23 cellular contexts compared by ENCODE assay signal in the genomic region with DNA sequence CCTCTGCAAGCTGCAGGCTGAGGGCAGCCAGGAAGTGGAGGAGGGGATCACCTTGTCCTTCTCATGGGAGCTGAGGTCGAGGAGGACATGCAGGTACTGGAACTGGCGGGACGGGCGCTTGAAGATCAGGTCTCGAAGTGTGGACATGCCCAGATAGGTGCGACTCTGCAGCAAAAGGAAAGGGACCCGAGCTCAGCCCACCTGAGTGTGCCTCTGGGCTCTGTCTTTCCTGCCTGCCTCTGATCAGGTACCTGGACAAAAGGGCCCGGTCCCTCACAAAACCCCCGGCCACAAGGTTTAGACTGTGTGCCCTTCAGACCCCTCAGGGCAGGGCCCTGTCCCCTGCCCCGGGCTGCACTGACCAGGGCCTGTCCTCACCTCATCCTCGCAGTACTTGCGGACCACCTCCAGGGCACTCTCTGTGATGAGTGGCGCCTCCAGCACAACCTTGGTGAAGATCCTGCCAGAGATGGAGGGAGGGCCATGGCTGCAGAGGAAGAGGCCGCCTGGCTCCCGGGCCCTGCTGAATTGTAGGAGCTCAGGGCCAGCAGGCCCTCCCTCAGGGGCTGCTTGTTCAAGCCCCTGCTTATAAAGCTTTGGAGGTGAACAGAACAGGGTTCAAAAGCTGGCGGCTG. TPM values are rescaled to one million over a fixed set of nuclear protein-coding genes. Genes with fewer than 3 reads are reported as not detected.
DNase-seq lines count a peak whose midpoint lies in the region; ATAC-seq, FAIRE-seq and TF ChIP-seq lines count a peak whose summit lies in the region.
"Had no signal": no experiment of that assay in that cellular context is flagged by ENCODE, and none has a peak within 500 bp of the region (broad histone marks: within the 10 kb centered on the region; RNA-seq: fewer than 3 reads in every experiment).

No MANE protein-coding gene starts in this region.

- CTCF ChIA-PET in HepG2 (lab: Yijun Ruan, JAX; ENCODE audit: low intra/inter-chr PET ratio, low total read pairs): no interaction called here

- FAIRE-seq in HepG2 (lab: Jason Lieb, UNC): no peak
- FAIRE-seq: A204.1, GM12892, GM18507 had no signal

- H2AFZ ChIP-seq in HepG2 (ENCODE audit: low read length): no peak overlapping the region

- no peak overlapping the region for H3K4me3 Mint-ChIP-seq in stimulated activated effector memory CD8-positive, alpha-beta T cell treated with anti-CD3 and anti-CD28 coated beads, Interleukin-12 subunit alpha, Interleukin-12 subunit beta, amount 100 ng/mL, for 72 hours
- H3K4me3 Mint-ChIP-seq: CD4-positive, alpha-beta memory T cell had no signal

- no peaks in the 10 kb centered on the region for H3K9me3 ChIP-seq in HepG2 (ENCODE audit: low read length)
- H3K9me3 ChIP-seq in right lobe of liver: no peaks in the 10 kb centered on the region
- no peaks in the 10 kb centered on the region for H3K9me3 ChIP-seq in WERI-Rb-1 (ENCODE audit: severe bottlenecking)

- in situ Hi-C loops in HepG2 (cut with HindIII; ENCODE audit: extremely low pct_ligation_motif_present, low pct_unique_long_range_greater_than_20kb): no loop called here

- TF ChIP-seq POLR2A in HepG2 (IDR thresholded peaks at IDR 0.05; ENCODE audit: insufficient read depth in 1 of 2, low read depth in 2 of 2, low read length in 2 of 2): no peak
- TF ChIP-seq POLR2A in right lobe of liver (IDR thresholded peaks at IDR 0.05): no peak

- H3K4me1 ChIP-seq in HepG2 (ENCODE audit: insufficient read depth, low read length) (no peaks in the 10 kb centered on the region), right lobe of liver (no peaks in the 10 kb centered on the region)

- H3K79me2 ChIP-seq in HepG2 (ENCODE audit: insufficient read depth, low read length): no peaks in the 10 kb centered on the region

- TF ChIP-seq RAD21 in HepG2 (CRISPR knock-in tag; IDR thresholded peaks at IDR 0.05): no peak

- POLR2A ChIA-PET in HepG2 (lab: Yijun Ruan, JAX): no interaction called here

- H3K27me3 ChIP-seq in HepG2 (ENCODE audit: control insufficient read depth in 1 of 2, insufficient read depth in 2 of 2, low read length in 2 of 2): no peaks in the 10 kb centered on the region
- no peaks in the 10 kb centered on the region for H3K27me3 ChIP-seq in right lobe of liver
- no peaks in the 10 kb centered on the region for H3K27me3 ChIP-seq in WERI-Rb-1 (ENCODE audit: insufficient read depth, low read depth, severe bottlenecking)

- no peak overlapping the region for H3K9ac ChIP-seq in HepG2 (ENCODE audit: insufficient read depth, low read depth, low read length)

- BruUV-seq in HepG2 (replicated peaks; lab: Mats Ljungman, UMichigan): no TSS peak

- H3K4me2 ChIP-seq in HepG2 (ENCODE audit: low read depth, low read length): no peak overlapping the region

- 90% methylated on average over 7 of the region's 16 CpGs for WGBS in HepG2 (ENCODE audit: low lambda C conversion rate)
- WGBS in right lobe of liver (ENCODE audit: insufficient coverage, low coverage, low lambda C conversion rate, missing lambda C conversion rate): 73% methylated on average over 2 of the region's 16 CpGs

- no peaks in the 10 kb centered on the region for H3K4me1 Mint-ChIP-seq in stimulated activated effector memory CD8-positive, alpha-beta T cell treated with anti-CD3 and anti-CD28 coated beads, Interleukin-12 subunit alpha, Interleukin-12 subunit beta, amount 100 ng/mL, for 72 hours

- TF ChIP-seq EP300 in HepG2 (IDR thresholded peaks at IDR 0.05; ENCODE audit: low read depth in 2 of 2, low read length in 2 of 2) (no peak), HepG2 (CRISPR knock-in tag; IDR thresholded peaks at IDR 0.05; ENCODE audit: borderline replicate concordance) (no peak)

- intact Hi-C loops in HepG2 (cut with micrococcal nuclease; ENCODE audit: unreplicated experiment) (no loop called here), right lobe of liver (cut with DNase I) (loop anchor here in 1 of 2 donors (10.0 kb wide), 1 partner anchor 187 kb away; no protein-coding TSS in a partner anchor)

- peaks cover 42 to 81% of the 10 kb centered on the region in 2 experiments for H3K36me3 ChIP-seq in HepG2 (replicated peaks in 1 of 2; ENCODE audit: control insufficient read depth in 1 of 2, insufficient read depth in 2 of 2, low read length in 2 of 2)
- peaks cover 0 to 88% (median 55%) of the 10 kb centered on the region in 4 donors for H3K36me3 ChIP-seq in right lobe of liver
- peaks cover 81% of the 10 kb centered on the region for H3K36me3 ChIP-seq in WERI-Rb-1

- TF ChIP-seq CTCF in HepG2 (CRISPR knock-in tag; IDR thresholded peaks at IDR 0.05): no peak
- no peak for TF ChIP-seq CTCF in right lobe of liver (IDR thresholded peaks at IDR 0.05)
- no peak for TF ChIP-seq CTCF in VCaP (conservative IDR thresholded peaks at IDR 0.05)
- TF ChIP-seq CTCF in WERI-Rb-1 (IDR thresholded peaks at IDR 0.05; ENCODE audit: low read depth, low read length): no peak

- peak overlapping the region; percentile 81 for H3K27ac Mint-ChIP-seq in stimulated activated effector memory CD8-positive, alpha-beta T cell treated with anti-CD3 and anti-CD28 coated beads, Interleukin-12 subunit alpha, Interleukin-12 subunit beta, amount 100 ng/mL, for 72 hours

- H3K4me3 ChIP-seq in HepG2 (replicated peaks in 1 of 3; ENCODE audit: insufficient read depth in 1 of 3, low read depth in 2 of 3, low read length in 3 of 3) (no peak overlapping the region), right lobe of liver (no peak overlapping the region), WERI-Rb-1 (ENCODE audit: low read depth, low read length) (no peak overlapping the region)

- H3K36me3 Mint-ChIP-seq in stimulated activated effector memory CD8-positive, alpha-beta T cell treated with anti-CD3 and anti-CD28 coated beads, Interleukin-12 subunit alpha, Interleukin-12 subunit beta, amount 100 ng/mL, for 72 hours: peaks cover 91% of the 10 kb centered on the region

- H3K27ac ChIP-seq in HepG2 (ENCODE audit: extremely low read length, insufficient read depth, low read length) (no peak overlapping the region), right lobe of liver (no peak overlapping the region), VCaP (peak overlapping the region; percentile 63; the same call in 1 of the 2 replicates), WERI-Rb-1 (no peak overlapping the region; the same call in 1 of the 2 replicates)

- no peaks in the 10 kb centered on the region for H3K9me3 Mint-ChIP-seq in stimulated activated effector memory CD8-positive, alpha-beta T cell treated with anti-CD3 and anti-CD28 coated beads, Interleukin-12 subunit alpha, Interleukin-12 subunit beta, amount 100 ng/mL, for 72 hours
- H3K9me3 Mint-ChIP-seq: CD4-positive, alpha-beta memory T cell had no signal

- no peaks in the 10 kb centered on the region for H4K20me1 ChIP-seq in HepG2 (ENCODE audit: insufficient read depth, low read length)

- DNase-seq in HepG2 (ENCODE audit: low spot score) (no peak), right lobe of liver (no peak), islet precursor cell (peak; percentile 49), WERI-Rb-1 (no peak), epidermal melanocyte (ENCODE audit: insufficient read length, low spot score) (no peak), NCI-H146 (lab: John Stamatoyannopoulos, UW) (no peak)
- no peak for DNase-seq in stimulated activated effector memory CD8-positive, alpha-beta T cell treated with anti-CD3 and anti-CD28 coated beads, Interleukin-12 subunit alpha, Interleukin-12 subunit beta, amount 100 ng/mL, for 72 hours (ENCODE audit: low spot score in 2 of 2)
- DNase-seq: CD4-positive, alpha-beta memory T cell; DMS53; NCI-H1092 treated with DMSO at 0.1 percent for 48 hours; NCI-H1694; NCI-H2227 treated with DMSO at 0.1 percent for 48 hours; NCI-H510A treated with DMSO at 0.1 percent for 48 hours; NCI-H82; PC-3; RPMI8226; SIG-M5 had no signal

- peak; percentile 38 for ATAC-seq in HepG2
- no peak for ATAC-seq in right lobe of liver
- ATAC-seq in stimulated activated effector memory CD8-positive, alpha-beta T cell treated with anti-CD3 and anti-CD28 coated beads, Interleukin-12 subunit alpha, Interleukin-12 subunit beta, amount 100 ng/mL, for 72 hours: no peak
- ATAC-seq: PC-3 had no signal

RNA-seq across cellular contexts. Expression of a gene that starts 12.5 kb away (rescaled TPM):
- total RNA-seq in HepG2 (2016; rRNA removed; fragmentation: Illumina TruSeq; extraction: Trizol): 0.07 TPM in 1 of 2 replicates, not detected in the other
- total RNA-seq in HepG2 (2016; cell fraction: cytosol; rRNA removed; fragmentation: Illumina TruSeq; extraction: Trizol; ENCODE audit: low read depth): not detected in 2 replicates
- 0.11 TPM in 1 of 2 replicates, not detected in the other for total RNA-seq in HepG2 (2016; cell fraction: insoluble cytoplasmic fraction; rRNA removed; fragmentation: Illumina TruSeq; extraction: Trizol)
- total RNA-seq in HepG2 (2016; cell fraction: membrane; rRNA removed; fragmentation: Illumina TruSeq; extraction: Trizol): not detected in 2 replicates
- 0.31 TPM in 1 of 2 replicates, not detected in the other for total RNA-seq in HepG2 (2016; cell fraction: nucleus; rRNA removed; fragmentation: Illumina TruSeq; extraction: Trizol)
- polyA plus RNA-seq in HepG2 (2011; rRNA removed): 0.03 TPM in 1 of 2 replicates, not detected in the other
- not detected in 2 replicates for polyA plus RNA-seq in HepG2 (2011; cell fraction: cytosol; rRNA removed)
- polyA plus RNA-seq in HepG2 (2011; cell fraction: nucleus; rRNA removed): 0.45 and 0.59 TPM in 2 replicates
- not detected in 2 replicates for polyA plus RNA-seq in HepG2 (2012)
- polyA plus RNA-seq in HepG2 (2016; cell fraction: cytosol; fragmentation: Illumina TruSeq; extraction: Trizol; ENCODE audit: low read depth): not detected in 2 replicates
- polyA plus RNA-seq in HepG2 (2016; cell fraction: insoluble cytoplasmic fraction; fragmentation: Illumina TruSeq; extraction: Trizol; ENCODE audit: low read depth): not detected in 2 replicates
- not detected in 2 replicates for polyA plus RNA-seq in HepG2 (2016; cell fraction: membrane; fragmentation: Illumina TruSeq; extraction: Trizol; ENCODE audit: low read depth)
- polyA plus RNA-seq in HepG2 (2016; cell fraction: nucleus; fragmentation: Illumina TruSeq; extraction: Trizol; ENCODE audit: insufficient read depth, low read depth): not detected in 2 replicates
- polyA minus RNA-seq in HepG2 (2011; rRNA and poly(A)+ RNA removed; ENCODE audit: low replicate concordance): 0.26 and 0.50 TPM in 2 replicates
- not detected in 2 replicates for polyA minus RNA-seq in HepG2 (2011; cell fraction: cytosol; rRNA and poly(A)+ RNA removed)
- 0.26 and 0.99 TPM in 2 replicates for polyA minus RNA-seq in HepG2 (2011; cell fraction: nucleus; rRNA and poly(A)+ RNA removed)
- not detected for total RNA-seq in right lobe of liver
- total RNA-seq: H4, PC-3 had no signal
- polyA plus RNA-seq: BJ; CD4-positive, alpha-beta memory T cell had no signal

RNA-seq across cellular contexts. Expression of a gene that starts 34.9 kb away (rescaled TPM):
- 11.0 and 14.9 TPM in 2 replicates for total RNA-seq in HepG2 (2016; rRNA removed; fragmentation: Illumina TruSeq; extraction: Trizol)
- total RNA-seq in HepG2 (2016; cell fraction: cytosol; rRNA removed; fragmentation: Illumina TruSeq; extraction: Trizol; ENCODE audit: low read depth): 22.5 and 32.3 TPM in 2 replicates
- 9.3 and 16.3 TPM in 2 replicates for total RNA-seq in HepG2 (2016; cell fraction: insoluble cytoplasmic fraction; rRNA removed; fragmentation: Illumina TruSeq; extraction: Trizol)
- total RNA-seq in HepG2 (2016; cell fraction: membrane; rRNA removed; fragmentation: Illumina TruSeq; extraction: Trizol): 40.0 and 43.7 TPM in 2 replicates
- total RNA-seq in HepG2 (2016; cell fraction: nucleus; rRNA removed; fragmentation: Illumina TruSeq; extraction: Trizol): 11.1 and 14.4 TPM in 2 replicates
- polyA plus RNA-seq in HepG2 (2011; rRNA removed): 10.3 and 12.4 TPM in 2 replicates
- 6.3 and 9.0 TPM in 2 replicates for polyA plus RNA-seq in HepG2 (2011; cell fraction: cytosol; rRNA removed)
- polyA plus RNA-seq in HepG2 (2011; cell fraction: nucleus; rRNA removed): 44.3 and 58.8 TPM in 2 replicates
- polyA plus RNA-seq in HepG2 (2012): 8.3 and 9.5 TPM in 2 replicates
- 34.5 and 34.9 TPM in 2 replicates for polyA plus RNA-seq in HepG2 (2016; cell fraction: cytosol; fragmentation: Illumina TruSeq; extraction: Trizol; ENCODE audit: low read depth)
- polyA plus RNA-seq in HepG2 (2016; cell fraction: insoluble cytoplasmic fraction; fragmentation: Illumina TruSeq; extraction: Trizol; ENCODE audit: low read depth): 9.9 and 14.4 TPM in 2 replicates
- polyA plus RNA-seq in HepG2 (2016; cell fraction: membrane; fragmentation: Illumina TruSeq; extraction: Trizol; ENCODE audit: low read depth): 36.7 and 38.5 TPM in 2 replicates
- polyA plus RNA-seq in HepG2 (2016; cell fraction: nucleus; fragmentation: Illumina TruSeq; extraction: Trizol; ENCODE audit: insufficient read depth, low read depth): 22.1 and 22.4 TPM in 2 replicates
- 29.8 and 32.2 TPM in 2 replicates for polyA minus RNA-seq in HepG2 (2011; rRNA and poly(A)+ RNA removed; ENCODE audit: low replicate concordance)
- 10.3 and 11.4 TPM in 2 replicates for polyA minus RNA-seq in HepG2 (2011; cell fraction: cytosol; rRNA and poly(A)+ RNA removed)
- polyA minus RNA-seq in HepG2 (2011; cell fraction: nucleus; rRNA and poly(A)+ RNA removed): 33.9 and 38.2 TPM in 2 replicates
- total RNA-seq in right lobe of liver: 10 to 100 TPM in 4 of 6 experiments, 1 to 10 TPM in 2; 8.3 to 14.3 (median 11.9) TPM

RNA-seq across cellular contexts. Expression of a gene that starts 35.4 kb away (rescaled TPM):
- total RNA-seq in HepG2 (2016; rRNA removed; fragmentation: Illumina TruSeq; extraction: Trizol): 19.9 and 21.9 TPM in 2 replicates
- 9.2 and 10.2 TPM in 2 replicates for total RNA-seq in HepG2 (2016; cell fraction: cytosol; rRNA removed; fragmentation: Illumina TruSeq; extraction: Trizol; ENCODE audit: low read depth)
- total RNA-seq in HepG2 (2016; cell fraction: insoluble cytoplasmic fraction; rRNA removed; fragmentation: Illumina TruSeq; extraction: Trizol): 17.2 and 21.4 TPM in 2 replicates
- total RNA-seq in HepG2 (2016; cell fraction: membrane; rRNA removed; fragmentation: Illumina TruSeq; extraction: Trizol): 13.2 and 15.6 TPM in 2 replicates
- 25.6 and 28.5 TPM in 2 replicates for total RNA-seq in HepG2 (2016; cell fraction: nucleus; rRNA removed; fragmentation: Illumina TruSeq; extraction: Trizol)
- 55.7 and 67.8 TPM in 2 replicates for polyA plus RNA-seq in HepG2 (2011; rRNA removed)
- 29.9 and 41.2 TPM in 2 replicates for polyA plus RNA-seq in HepG2 (2011; cell fraction: cytosol; rRNA removed)
- polyA plus RNA-seq in HepG2 (2011; cell fraction: nucleus; rRNA removed): 174 and 217 TPM in 2 replicates
- polyA plus RNA-seq in HepG2 (2012): 38.1 and 46.9 TPM in 2 replicates
- polyA plus RNA-seq in HepG2 (2016; cell fraction: cytosol; fragmentation: Illumina TruSeq; extraction: Trizol; ENCODE audit: low read depth): 5.0 and 6.1 TPM in 2 replicates
- 26.5 and 39.8 TPM in 2 replicates for polyA plus RNA-seq in HepG2 (2016; cell fraction: insoluble cytoplasmic fraction; fragmentation: Illumina TruSeq; extraction: Trizol; ENCODE audit: low read depth)
- 10.4 and 10.6 TPM in 2 replicates for polyA plus RNA-seq in HepG2 (2016; cell fraction: membrane; fragmentation: Illumina TruSeq; extraction: Trizol; ENCODE audit: low read depth)
- polyA plus RNA-seq in HepG2 (2016; cell fraction: nucleus; fragmentation: Illumina TruSeq; extraction: Trizol; ENCODE audit: insufficient read depth, low read depth): 86.7 and 87.3 TPM in 2 replicates
- 90.3 and 124 TPM in 2 replicates for polyA minus RNA-seq in HepG2 (2011; rRNA and poly(A)+ RNA removed; ENCODE audit: low replicate concordance)
- 40.3 and 51.8 TPM in 2 replicates for polyA minus RNA-seq in HepG2 (2011; cell fraction: cytosol; rRNA and poly(A)+ RNA removed)
- polyA minus RNA-seq in HepG2 (2011; cell fraction: nucleus; rRNA and poly(A)+ RNA removed): 40.8 and 43.1 TPM in 2 replicates
- 10 to 100 TPM; 31.1 to 50.1 (median 42.0) TPM for total RNA-seq in right lobe of liver

RNA-seq across cellular contexts. Expression of a gene that starts 36.5 kb away (rescaled TPM):
- 27.6 and 29.8 TPM in 2 replicates for total RNA-seq in HepG2 (2016; rRNA removed; fragmentation: Illumina TruSeq; extraction: Trizol)
- total RNA-seq in HepG2 (2016; cell fraction: cytosol; rRNA removed; fragmentation: Illumina TruSeq; extraction: Trizol; ENCODE audit: low read depth): 18.2 and 19.5 TPM in 2 replicates
- total RNA-seq in HepG2 (2016; cell fraction: insoluble cytoplasmic fraction; rRNA removed; fragmentation: Illumina TruSeq; extraction: Trizol): 27.8 and 29.1 TPM in 2 replicates
- total RNA-seq in HepG2 (2016; cell fraction: membrane; rRNA removed; fragmentation: Illumina TruSeq; extraction: Trizol): 34.4 and 34.7 TPM in 2 replicates
- total RNA-seq in HepG2 (2016; cell fraction: nucleus; rRNA removed; fragmentation: Illumina TruSeq; extraction: Trizol): 12.7 and 14.6 TPM in 2 replicates
- 47.6 and 61.6 TPM in 2 replicates for polyA plus RNA-seq in HepG2 (2011; rRNA removed)
- 51.9 and 75.3 TPM in 2 replicates for polyA plus RNA-seq in HepG2 (2011; cell fraction: cytosol; rRNA removed)
- 17.5 and 27.3 TPM in 2 replicates for polyA plus RNA-seq in HepG2 (2011; cell fraction: nucleus; rRNA removed)
- 16.1 and 27.5 TPM in 2 replicates for polyA plus RNA-seq in HepG2 (2012)
- polyA plus RNA-seq in HepG2 (2016; cell fraction: cytosol; fragmentation: Illumina TruSeq; extraction: Trizol; ENCODE audit: low read depth): 12.4 and 15.4 TPM in 2 replicates
- 32.3 and 32.7 TPM in 2 replicates for polyA plus RNA-seq in HepG2 (2016; cell fraction: insoluble cytoplasmic fraction; fragmentation: Illumina TruSeq; extraction: Trizol; ENCODE audit: low read depth)
- 19.9 and 23.8 TPM in 2 replicates for polyA plus RNA-seq in HepG2 (2016; cell fraction: membrane; fragmentation: Illumina TruSeq; extraction: Trizol; ENCODE audit: low read depth)
- polyA plus RNA-seq in HepG2 (2016; cell fraction: nucleus; fragmentation: Illumina TruSeq; extraction: Trizol; ENCODE audit: insufficient read depth, low read depth): 23.8 and 24.4 TPM in 2 replicates
- 0.42 and 103 TPM in 2 replicates for polyA minus RNA-seq in HepG2 (2011; rRNA and poly(A)+ RNA removed; ENCODE audit: low replicate concordance)
- polyA minus RNA-seq in HepG2 (2011; cell fraction: cytosol; rRNA and poly(A)+ RNA removed): 27.8 and 30.5 TPM in 2 replicates
- 7.2 and 12.8 TPM in 2 replicates for polyA minus RNA-seq in HepG2 (2011; cell fraction: nucleus; rRNA and poly(A)+ RNA removed)
- total RNA-seq in right lobe of liver: 10 to 100 TPM; 18.2 to 36.1 (median 25.3) TPM
- total RNA-seq: CD4-positive, alpha-beta memory T cell had no signal
- polyA plus RNA-seq: BJ; CD4-positive, alpha-beta memory T cell had no signal

RNA-seq across cellular contexts. Expression of a gene that starts 45.3 kb away (rescaled TPM):
- total RNA-seq in HepG2 (2016; rRNA removed; fragmentation: Illumina TruSeq; extraction: Trizol) (1.7 and 5.3 TPM in 2 replicates), right lobe of liver (10 to 100 TPM in 1 of 6 experiments, 1 to 10 TPM in 5; 4.3 to 14.9 (median 8.7) TPM)
- 1.1 and 1.9 TPM in 2 replicates for total RNA-seq in HepG2 (2016; cell fraction: cytosol; rRNA removed; fragmentation: Illumina TruSeq; extraction: Trizol; ENCODE audit: low read depth)
- 1.5 and 4.2 TPM in 2 replicates for total RNA-seq in HepG2 (2016; cell fraction: insoluble cytoplasmic fraction; rRNA removed; fragmentation: Illumina TruSeq; extraction: Trizol)
- total RNA-seq in HepG2 (2016; cell fraction: membrane; rRNA removed; fragmentation: Illumina TruSeq; extraction: Trizol): 2.2 and 2.7 TPM in 2 replicates
- total RNA-seq in HepG2 (2016; cell fraction: nucleus; rRNA removed; fragmentation: Illumina TruSeq; extraction: Trizol): 6.7 and 7.2 TPM in 2 replicates
- polyA plus RNA-seq in HepG2 (2011; rRNA removed): 8.8 and 12.5 TPM in 2 replicates
- 4.4 and 5.8 TPM in 2 replicates for polyA plus RNA-seq in HepG2 (2011; cell fraction: cytosol; rRNA removed)
- 119 and 127 TPM in 2 replicates for polyA plus RNA-seq in HepG2 (2011; cell fraction: nucleus; rRNA removed)
- polyA plus RNA-seq in HepG2 (2012): 8.6 and 13.1 TPM in 2 replicates
- polyA plus RNA-seq in HepG2 (2016; cell fraction: cytosol; fragmentation: Illumina TruSeq; extraction: Trizol; ENCODE audit: low read depth): 0.84 and 0.86 TPM in 2 replicates
- 3.2 and 3.6 TPM in 2 replicates for polyA plus RNA-seq in HepG2 (2016; cell fraction: insoluble cytoplasmic fraction; fragmentation: Illumina TruSeq; extraction: Trizol; ENCODE audit: low read depth)
- polyA plus RNA-seq in HepG2 (2016; cell fraction: membrane; fragmentation: Illumina TruSeq; extraction: Trizol; ENCODE audit: low read depth): 1.6 and 1.8 TPM in 2 replicates
- polyA plus RNA-seq in HepG2 (2016; cell fraction: nucleus; fragmentation: Illumina TruSeq; extraction: Trizol; ENCODE audit: insufficient read depth, low read depth): 25.3 and 34.4 TPM in 2 replicates
- polyA minus RNA-seq in HepG2 (2011; rRNA and poly(A)+ RNA removed; ENCODE audit: low replicate concordance): 6.3 and 12.8 TPM in 2 replicates
- polyA minus RNA-seq in HepG2 (2011; cell fraction: cytosol; rRNA and poly(A)+ RNA removed): 2.5 and 4.2 TPM in 2 replicates
- 11.6 and 14.0 TPM in 2 replicates for polyA minus RNA-seq in HepG2 (2011; cell fraction: nucleus; rRNA and poly(A)+ RNA removed)
